In the genomic region with DNA sequence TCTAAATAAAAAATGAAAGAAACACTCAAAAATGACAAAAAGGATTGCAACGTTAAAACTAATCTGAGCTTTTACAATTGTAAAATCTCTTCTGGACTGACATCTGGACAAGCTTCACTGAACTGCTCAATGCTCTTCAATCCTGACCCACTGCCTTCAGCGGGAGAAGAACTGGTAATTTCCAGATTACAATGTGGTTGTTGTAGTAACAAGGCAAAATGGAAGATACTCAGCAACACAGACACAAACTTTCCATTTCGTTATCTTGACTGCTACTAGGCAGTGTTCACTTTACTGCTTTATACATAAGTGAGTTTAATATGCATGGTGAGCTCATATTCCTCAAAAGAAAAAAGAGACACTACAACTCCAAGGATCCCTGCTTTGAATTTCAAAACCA, we compare ENCODE assay signal across 19 cellular contexts. TPM values are rescaled to one million over a fixed set of nuclear protein-coding genes. Genes with fewer than 3 reads are reported as not detected.
DNase-seq lines count a peak whose midpoint lies in the region; ATAC-seq and TF ChIP-seq lines count a peak whose summit lies in the region.
"Had no signal": no experiment of that assay in that cellular context is flagged by ENCODE, and none has a peak within 500 bp of the region (broad histone marks: within the 10 kb centered on the region; RNA-seq: fewer than 3 reads in every experiment).

No MANE protein-coding gene starts in this region.

- peak overlapping the region in 3 of 4 donors; percentile 15 to 78 (median 76) for H3K27ac ChIP-seq in body of pancreas
- peak overlapping the region; percentile 46 to 77 for H3K27ac ChIP-seq in testis
- H3K27ac ChIP-seq: C4-2B had no signal

- ATAC-seq in body of pancreas (peak; percentile 43), left lobe of liver (peak; percentile 34)
- ATAC-seq: HCT116 had no signal

- H3K9me3 ChIP-seq in body of pancreas (no peaks in the 10 kb centered on the region), testis (no peaks in the 10 kb centered on the region)
- H3K9me3 ChIP-seq: SK-N-SH had no signal

- H3K27me3 ChIP-seq in body of pancreas (no peaks in the 10 kb centered on the region), testis (no peaks in the 10 kb centered on the region)

- intact Hi-C loops in body of pancreas (cut with DNase I) = no loop called here
- intact Hi-C loops in testis (cut with DNase I; ENCODE audit: low total_unique reads) = no loop called here

- no peak for TF ChIP-seq POLR2A in body of pancreas (IDR thresholded peaks at IDR 0.05)
- no peak for TF ChIP-seq POLR2A in testis (IDR thresholded peaks at IDR 0.05)

- TF ChIP-seq CTCF in body of pancreas (IDR thresholded peaks at IDR 0.05) (no peak), testis (IDR thresholded peaks at IDR 0.05) (no peak)

- 31 to 37% methylated on average over 3 of the region's 3 CpGs for WGBS in body of pancreas, 2 donors
- 32 to 36% methylated on average over 3 of the region's 3 CpGs for WGBS in testis, 2 donors

- H3K4me1 ChIP-seq in body of pancreas (peaks cover 28% of the 10 kb centered on the region), testis (peaks cover 7% of the 10 kb centered on the region)

- H3K36me3 ChIP-seq in body of pancreas (replicated peaks in 1 of 2; ENCODE audit: insufficient read depth in 1 of 2, low read depth in 2 of 2) (no peaks in the 10 kb centered on the region), testis (ENCODE audit: low read depth, missing control alignments) (no peaks in the 10 kb centered on the region)

- DNase-seq in NCI-H82 treated with DMSO at 0.1 percent for 48 hours (lab: John Stamatoyannopoulos, UW; ENCODE audit: unreplicated experiment) = peak; percentile 57
- no peak for DNase-seq in body of pancreas
- DNase-seq in left lobe of liver (ENCODE audit: low spot score) = no peak
- no peak for DNase-seq in testis
- no peak for DNase-seq in Kasumi-1 (lab: John Stamatoyannopoulos, UW)
- DNase-seq in NCI-H2081 treated with DMSO at 0.1 percent for 48 hours (lab: John Stamatoyannopoulos, UW) = no peak
- no peak for DNase-seq in activated effector memory CD4-positive, alpha-beta T cell treated with anti-CD3 and anti-CD28 coated beads, Interleukin-2, amount 50 U/mL, for 16 hours
- DNase-seq: ACHN, GF-D8, GOT3, NCI-H1092 treated with DMSO at 0.1 percent for 48 hours, NCI-H146, NCI-H2029 treated with DMSO at 0.1 percent for 48 hours, NCI-H446 treated with DMSO at 0.1 percent for 48 hours, SHP77, SK-N-SH had no signal

- H3K4me3 ChIP-seq in body of pancreas (no peak overlapping the region), testis (no peak overlapping the region)

RNA-seq across cellular contexts. Expression of a gene that starts 51.9 kb away (rescaled TPM):
- total RNA-seq in body of pancreas (10 to 100 TPM; 22.7 to 27.5 TPM), left lobe of liver (39.3 TPM), testis (10 to 100 TPM; 59.0 to 67.3 TPM)
- 30.6 TPM for polyA plus RNA-seq in testis (ENCODE audit: insufficient read depth, low read depth, low replicate concordance)
- total RNA-seq: RPMI7951 had no signal
